1 cellular context compared by ENCODE assay signal in the genomic region with DNA sequence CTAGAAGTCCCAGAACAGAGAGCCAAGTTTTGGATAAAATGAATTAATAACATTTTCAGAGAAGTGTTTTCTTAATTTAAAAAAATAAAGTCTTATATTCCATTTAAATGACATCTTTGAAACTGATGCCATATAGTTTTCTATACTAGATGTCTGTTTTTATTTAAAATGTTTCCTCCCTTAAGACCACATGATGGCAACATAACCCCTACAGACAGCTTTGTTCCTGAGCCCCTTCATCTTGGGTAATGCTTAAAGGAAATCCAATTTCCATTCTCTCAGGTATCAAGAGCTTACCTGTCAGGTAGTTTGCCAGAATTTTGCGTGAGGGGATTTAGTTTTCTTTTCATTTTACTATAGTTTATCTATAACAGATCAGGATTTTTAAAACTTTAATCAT.
TF ChIP-seq lines count a peak whose summit lies in the region.

No MANE protein-coding gene starts in this region.

TF ChIP-seq in H1, 55 proteins besides CTCF, POLR2A, EP300 and RAD21:
- TF ChIP-seq TCF12 (IDR thresholded peaks at IDR 0.05; ENCODE audit: low read depth, low read length): no peak
